Comparison of ENCODE assay signal across 8 cellular contexts in genomic region chr4:145482209-145483021, GRCh38. TPM values are rescaled to one million over a fixed set of nuclear protein-coding genes. Genes with fewer than 3 reads are reported as not detected.
DNase-seq lines count a peak whose midpoint lies in the region; ATAC-seq and TF ChIP-seq lines count a peak whose summit lies in the region.

No MANE protein-coding gene starts in this region.

- WGBS in iPS DF 6.9 (ENCODE audit: insufficient coverage, insufficient read length), result no CpG with 5 or more reads among the region's 73 CpGs

- in situ Hi-C loops in KBM-7 (cut with MboI; ENCODE audit: low pct_unique_long_range_greater_than_20kb, low sequenced_read_pairs) (no loop called here), SK-MEL-5 (cut with HindIII; ENCODE audit: low pct_unique_long_range_greater_than_20kb, low sequenced_read_pairs) (no loop called here)

- no peaks in the 10 kb centered on the region for H3K27me3 ChIP-seq in DOHH2 (ENCODE audit: control insufficient read depth, low read length)
- H3K27me3 ChIP-seq in iPS DF 6.9 (ENCODE audit: control insufficient read depth, insufficient read depth, low read length), result no peaks in the 10 kb centered on the region

- peak; percentile 10 for TF ChIP-seq CTCF in DOHH2 (IDR thresholded peaks at IDR 0.05; ENCODE audit: low read depth, low read length, poor library complexity, severe bottlenecking)

- DNase-seq in KBM-7, result peak; percentile 83
- DNase-seq in SK-MEL-5 (ENCODE audit: low read depth, low spot score), result peak; percentile 39
- peak; percentile 84 for DNase-seq in astrocyte of the hippocampus (ENCODE audit: low read depth, low spot score)
- no peak for DNase-seq in iPS DF 6.9 (ENCODE audit: low read depth, low spot score)
- peak; percentile 69 for DNase-seq in sciatic nerve (ENCODE audit: low spot score)

- intact Hi-C loops in sciatic nerve (cut with DNase I), result no loop called here

- peak overlapping the region; percentile 88 for H3K4me2 ChIP-seq in DOHH2 (ENCODE audit: low read length)

- ATAC-seq in GM21528 (IDR thresholded peaks at IDR 0.05; ENCODE audit: low FRiP score, unreplicated experiment) (peak; percentile 42), sciatic nerve (peak; percentile 73), GM18870 (IDR thresholded peaks at IDR 0.05; ENCODE audit: unreplicated experiment) (no peak)

- H3K9me3 ChIP-seq in DOHH2 (ENCODE audit: control insufficient read depth, insufficient read depth, low read length), result no peaks in the 10 kb centered on the region
- H3K9me3 ChIP-seq in iPS DF 6.9 (ENCODE audit: control insufficient read depth, insufficient read depth, low read length), result no peaks in the 10 kb centered on the region

- H3K27ac ChIP-seq in DOHH2 (ENCODE audit: low read depth, low read length) (peak overlapping the region; percentile 75), iPS DF 6.9 (ENCODE audit: low read length) (no peak overlapping the region)

- H3K9me2 ChIP-seq in DOHH2 (replicated peaks; ENCODE audit: control insufficient read depth, low read length), result no peaks in the 10 kb centered on the region

- H3K36me3 ChIP-seq in DOHH2 (ENCODE audit: control insufficient read depth, low read length) (peaks cover 32% of the 10 kb centered on the region), iPS DF 6.9 (ENCODE audit: control insufficient read depth, insufficient read depth, low read length) (no peaks in the 10 kb centered on the region)

- peaks cover 8% of the 10 kb centered on the region for H3F3A ChIP-seq in DOHH2 (ENCODE audit: control insufficient read depth, insufficient read depth)

- H4K20me1 ChIP-seq in DOHH2 (ENCODE audit: control insufficient read depth, insufficient read depth, low read depth, low read length), result no peaks in the 10 kb centered on the region

- peaks cover 73% of the 10 kb centered on the region for H3K79me2 ChIP-seq in DOHH2 (ENCODE audit: control insufficient read depth, low read length)

- H3K4me1 ChIP-seq in DOHH2 (ENCODE audit: control insufficient read depth, low read length), result peaks cover 56% of the 10 kb centered on the region
- H3K4me1 ChIP-seq in iPS DF 6.9 (ENCODE audit: control insufficient read depth, insufficient read depth, low read length), result no peaks in the 10 kb centered on the region; the same call in 1 of the 2 replicates

- H3K4me3 ChIP-seq in DOHH2 (ENCODE audit: low read length) (peak overlapping the region; percentile 95), iPS DF 6.9 (ENCODE audit: low read length) (peak overlapping the region; percentile 89)

RNA-seq across cellular contexts. Expression of gene SMAD1, which starts 0.8 kb away (rescaled TPM):
- 8.1 and 8.8 TPM in 2 replicates for total RNA-seq in SK-MEL-5 (2014; rRNA removed; shearing (Covaris generic))
- 12.7 and 15.6 TPM in 2 replicates for polyA plus RNA-seq in SK-MEL-5 (2015; cell fraction: cytosol; rRNA removed)
- polyA plus RNA-seq in SK-MEL-5 (2015; cell fraction: nucleus; rRNA removed), result 10.9 and 15.3 TPM in 2 replicates
- total RNA-seq in sciatic nerve, result 37.4 TPM
